ENCODE assay signal across 27 cellular contexts in genomic region chr1:57190898-57191297, GRCh38.
"Had no signal": no experiment of that assay in that cellular context is flagged by ENCODE, and none has a peak within 500 bp of the region (broad histone marks: within the 10 kb centered on the region; RNA-seq: fewer than 3 reads in every experiment).

No MANE protein-coding gene starts in this region.

- ATAC-seq: stimulated activated effector memory CD8-positive, alpha-beta T cell treated with anti-CD3 and anti-CD28 coated beads, Interleukin-12 subunit alpha, Interleukin-12 subunit beta, amount 100 ng/mL, for 72 hours; stimulated activated memory B cell treated with anti-CD40 and anti-IgM and Interleukin-4, amounts not matched to agents 10 μg/mL and 1 μg/mL and 100 μg/mL, for 72 hours; stimulated activated naive B cell treated with anti-CD40 and anti-IgM and Interleukin-4, amounts not matched to agents 10 μg/mL and 1 μg/mL and 100 μg/mL, for 72 hours; stimulated activated naive CD8-positive, alpha-beta T cell treated with anti-CD3 and anti-CD28 coated beads, Interleukin-15, amount 100 ng/mL, for 72 hours; stimulated activated naive CD8-positive, alpha-beta T cell treated with anti-CD3 and anti-CD28 coated beads, Interleukin-15, Interleukin-2, amounts not matched to agents 100 U/mL and 50 U/mL, for 24 hours; upper lobe of right lung had no signal

- H3K4me3 ChIP-seq: stomach, suprapubic skin, testis, thoracic aorta, thyroid gland, tibial artery, tibial nerve, transverse colon, upper lobe of left lung, upper lobe of right lung, uterus, vagina had no signal

- H3K27me3 ChIP-seq: stomach, suprapubic skin, testis, thyroid gland, tibial artery, tibial nerve, transverse colon, upper lobe of left lung, upper lobe of right lung, uterus, vagina had no signal

- H3K27ac ChIP-seq: stomach, suprapubic skin, testis, thoracic aorta, thyroid gland, tibial artery, tibial nerve, transverse colon, upper lobe of left lung, upper lobe of right lung, uterus, vagina had no signal

- DNase-seq: stimulated activated CD4-positive, alpha-beta T cell treated with anti-CD3 and anti-CD28 coated beads, Interleukin-2, amount 100 ng/mL, for 48 hours; stimulated activated CD4-positive, alpha-beta T cell treated with anti-CD3 and anti-CD28 coated beads, Interleukin-4, amount 100 ng/mL, for 1 hour; stimulated activated CD4-positive, alpha-beta T cell treated with anti-CD3 and anti-CD28 coated beads, Interleukin-4, amount 100 ng/mL, for 24 hours; stimulated activated CD4-positive, alpha-beta T cell treated with anti-CD3 and anti-CD28 coated beads, Interleukin-4, amount 100 ng/mL, for 4 hours; stimulated activated CD8-positive, alpha-beta memory T cell treated with anti-CD3 and anti-CD28 coated beads, Interleukin-4, amount 100 ng/mL, for 48 hours; stimulated activated naive B cell treated with anti-CD40 and anti-IgM and Interleukin-4, amounts not matched to agents 10 μg/mL and 1 μg/mL and 100 μg/mL, for 72 hours; stimulated activated naive CD4-positive, alpha-beta T cell; stimulated activated naive CD4-positive, alpha-beta T cell treated with Interleukin-2 at 50 U/mL for 16 hours; stimulated activated naive CD8-positive, alpha-beta T cell treated with anti-CD3 and anti-CD28 coated beads, Interleukin-15, amount 100 ng/mL, for 72 hours; stimulated activated naive CD8-positive, alpha-beta T cell treated with anti-CD3 and anti-CD28 coated beads, Interleukin-15, Interleukin-2, amounts not matched to agents 100 U/mL and 50 U/mL, for 24 hours; stomach; substantia nigra; testis; thyroid gland; tibial artery; transverse colon; trophoblast cell; upper lobe of left lung; upper lobe of right lung; uterus had no signal

- FAIRE-seq: urothelium cell line had no signal

- H3K4me1 ChIP-seq: stomach, suprapubic skin, testis, thyroid gland, tibial artery, tibial nerve, transverse colon, upper lobe of left lung, upper lobe of right lung, uterus, vagina had no signal

- H3K9me3 ChIP-seq: stomach, suprapubic skin, testis, thoracic aorta, thyroid gland, tibial artery, tibial nerve, transverse colon, upper lobe of left lung, upper lobe of right lung, uterus, vagina had no signal

- H3K36me3 ChIP-seq: stomach, suprapubic skin, thoracic aorta, thyroid gland, tibial artery, tibial nerve, transverse colon, upper lobe of left lung, upper lobe of right lung, uterus, vagina had no signal
